ENCODE assay signal across 15 cellular contexts in genomic region chr16:9954181-9954580, GRCh38.
DNase-seq lines count a peak whose midpoint lies in the region; ATAC-seq, FAIRE-seq and TF ChIP-seq lines count a peak whose summit lies in the region.
"Had no signal": no experiment of that assay in that cellular context is flagged by ENCODE, and none has a peak within 500 bp of the region (broad histone marks: within the 10 kb centered on the region; RNA-seq: fewer than 3 reads in every experiment).

No MANE protein-coding gene starts in this region.

- H3K36me3 ChIP-seq in HepG2 (replicated peaks in 1 of 2; ENCODE audit: control insufficient read depth in 1 of 2, insufficient read depth in 2 of 2, low read length in 2 of 2) (no peaks in the 10 kb centered on the region), right lobe of liver (no peaks in the 10 kb centered on the region), GM12878 (ENCODE audit: control insufficient read depth in 2 of 2, insufficient read depth in 2 of 2, low read length in 1 of 2) (no peaks in the 10 kb centered on the region), left ventricle myocardium inferior (no peaks in the 10 kb centered on the region)

- TF ChIP-seq POLR2A in HepG2 (IDR thresholded peaks at IDR 0.05; ENCODE audit: insufficient read depth in 1 of 2, low read depth in 2 of 2, low read length in 2 of 2), result no peak
- no peak for TF ChIP-seq POLR2A in right lobe of liver (IDR thresholded peaks at IDR 0.05)
- TF ChIP-seq POLR2A in GM12878 (IDR thresholded peaks at IDR 0.05; ENCODE audit: low read depth, low read length), result no peak

- H3K27ac ChIP-seq in HepG2 (ENCODE audit: extremely low read length, insufficient read depth, low read length), result no peak overlapping the region
- H3K27ac ChIP-seq in right lobe of liver, result no peak overlapping the region
- no peak overlapping the region for H3K27ac ChIP-seq in GM12878 (ENCODE audit: control insufficient read depth, insufficient read depth)
- peak overlapping the region; percentile 12 for H3K27ac ChIP-seq in left ventricle myocardium inferior (replicated peaks)

- H3K27me3 ChIP-seq in HepG2 (ENCODE audit: control insufficient read depth in 1 of 2, insufficient read depth in 2 of 2, low read length in 2 of 2), result peaks cover 1 to 27% of the 10 kb centered on the region in 2 experiments; a peak in 3 of 5 replicates
- no peaks in the 10 kb centered on the region for H3K27me3 ChIP-seq in right lobe of liver
- H3K27me3 ChIP-seq in GM12878 (replicated peaks in 1 of 2; ENCODE audit: control insufficient read depth in 2 of 2, insufficient read depth in 2 of 2, low read length in 1 of 2), result no peaks in the 10 kb centered on the region
- peaks cover 59% of the 10 kb centered on the region for H3K27me3 ChIP-seq in left ventricle myocardium inferior (ENCODE audit: low read depth)

- in situ Hi-C loops in HepG2 (cut with HindIII; ENCODE audit: extremely low pct_ligation_motif_present, low pct_unique_long_range_greater_than_20kb), result no loop called here
- in situ Hi-C loops in GM12878 (cut with MboI), result no loop called here
- in situ Hi-C loops in GM13976 (cut with MboI; ENCODE audit: low sequenced_read_pairs, unreplicated experiment), result no loop called here

- RAD21 ChIA-PET in GM12878 (lab: Charles Lee; ENCODE audit: unreplicated experiment), result no interaction called here

- H3K4me3 ChIP-seq in HepG2 (replicated peaks in 1 of 3; ENCODE audit: insufficient read depth in 1 of 3, low read depth in 2 of 3, low read length in 3 of 3), result no peak overlapping the region
- H3K4me3 ChIP-seq in right lobe of liver, result no peak overlapping the region
- no peak overlapping the region for H3K4me3 ChIP-seq in GM12878
- H3K4me3 ChIP-seq in left ventricle myocardium inferior, result no peak overlapping the region

- intact Hi-C loops in HepG2 (cut with micrococcal nuclease; ENCODE audit: unreplicated experiment), result no loop called here
- intact Hi-C loops in right lobe of liver (cut with DNase I), result no loop called here
- intact Hi-C loops in GM12878 (cut with micrococcal nuclease; ENCODE audit: unreplicated experiment), result no loop called here
- intact Hi-C loops in left ventricle myocardium inferior (cut with micrococcal nuclease), result no loop called here

- POLR2A ChIA-PET in HepG2 (lab: Yijun Ruan, JAX), result no interaction called here
- POLR2A ChIA-PET in GM12878 (lab: Charles Lee), result interaction anchor here (1.4 kb wide), 1 partner anchor 21 kb away, joined by 3 read pairs; no protein-coding TSS in a partner anchor

- no peaks in the 10 kb centered on the region for H3K4me1 ChIP-seq in HepG2 (ENCODE audit: insufficient read depth, low read length)
- H3K4me1 ChIP-seq in right lobe of liver, result no peaks in the 10 kb centered on the region
- H3K4me1 ChIP-seq in GM12878 (ENCODE audit: control insufficient read depth, insufficient read depth, low read length), result no peaks in the 10 kb centered on the region
- H3K4me1 ChIP-seq in left ventricle myocardium inferior, result no peaks in the 10 kb centered on the region

- DNase-seq in HepG2 (ENCODE audit: low spot score) (no peak), right lobe of liver (no peak), GM12878 (ENCODE audit: low read depth, low spot score) (no peak), left ventricle myocardium inferior (no peak), NCI-H2107 (lab: John Stamatoyannopoulos, UW) (no peak), GM13976 (ENCODE audit: low spot score) (no peak)
- DNase-seq in stimulated activated CD4-positive, alpha-beta T cell treated with anti-CD3 and anti-CD28 coated beads, Interleukin-4, amount 100 ng/mL, for 24 hours, result no peak
- DNase-seq in activated CD4-positive, alpha-beta T cell treated with anti-CD3 and anti-CD28 coated beads, Interleukin-2, amount 50 U/mL, for 4 hours, result no peak
- DNase-seq: DND-41, NCI-H345, NCI-H524 treated with DMSO at 0.1 percent for 48 hours, PC-3, RPMI8226 had no signal

- H4K20me1 ChIP-seq in HepG2 (ENCODE audit: insufficient read depth, low read length) (no peaks in the 10 kb centered on the region), GM12878 (ENCODE audit: control insufficient read depth, insufficient read depth) (no peaks in the 10 kb centered on the region)

- TF ChIP-seq RAD21 in HepG2 (CRISPR knock-in tag; IDR thresholded peaks at IDR 0.05), result no peak
- TF ChIP-seq RAD21 in GM12878 (IDR thresholded peaks at IDR 0.05; ENCODE audit: insufficient read depth, low read depth, low read length), result no peak

- BruUV-seq in HepG2 (replicated peaks; lab: Mats Ljungman, UMichigan) (no TSS peak), GM12878 (replicated peaks; lab: Mats Ljungman, UMichigan) (no TSS peak)

- H3K4me2 ChIP-seq in HepG2 (ENCODE audit: low read depth, low read length) (no peak overlapping the region), GM12878 (ENCODE audit: control insufficient read depth, insufficient read depth) (no peak overlapping the region)

- H2AFZ ChIP-seq in HepG2 (ENCODE audit: low read length) (no peak overlapping the region), GM12878 (ENCODE audit: control insufficient read depth, low read depth, low read length) (no peak overlapping the region)

- no peak for TF ChIP-seq CTCF in HepG2 (CRISPR knock-in tag; IDR thresholded peaks at IDR 0.05)
- TF ChIP-seq CTCF in right lobe of liver (IDR thresholded peaks at IDR 0.05), result no peak
- TF ChIP-seq CTCF in GM12878 (IDR thresholded peaks at IDR 0.05 in 2 of 3, conservative IDR thresholded peaks at IDR 0.05 in 1 of 3; ENCODE audit: control insufficient read depth in 2 of 3, extremely low read depth in 1 of 3, insufficient read depth in 1 of 3, low read depth in 3 of 3, low read length in 3 of 3), result no peak
- no peak for TF ChIP-seq CTCF in left ventricle myocardium inferior (IDR thresholded peaks at IDR 0.05; ENCODE audit: borderline replicate concordance)
- TF ChIP-seq CTCF in GM13976 (IDR thresholded peaks at IDR 0.05; ENCODE audit: borderline replicate concordance, control extremely low read depth, extremely low read depth, insufficient read depth, missing control alignments), result no peak

- no peaks in the 10 kb centered on the region for H3K79me2 ChIP-seq in HepG2 (ENCODE audit: insufficient read depth, low read length)
- H3K79me2 ChIP-seq in GM12878 (ENCODE audit: control insufficient read depth, insufficient read depth, low read length), result no peaks in the 10 kb centered on the region

- FAIRE-seq in HepG2 (lab: Jason Lieb, UNC) (no peak), GM12878 (lab: Jason Lieb, UNC) (no peak)
- FAIRE-seq: A204.1, G401.6 had no signal

- TF ChIP-seq EP300 in HepG2 (IDR thresholded peaks at IDR 0.05; ENCODE audit: low read depth in 2 of 2, low read length in 2 of 2) (no peak), HepG2 (CRISPR knock-in tag; IDR thresholded peaks at IDR 0.05; ENCODE audit: borderline replicate concordance) (no peak), GM12878 (IDR thresholded peaks at IDR 0.05; ENCODE audit: borderline replicate concordance in 1 of 2, control insufficient read depth in 1 of 2, low read depth in 2 of 2, low read length in 2 of 2) (no peak)

- CTCF ChIA-PET in HepG2 (lab: Yijun Ruan, JAX; ENCODE audit: low intra/inter-chr PET ratio, low total read pairs) (no interaction called here), GM12878 (lab: Yijun Ruan, JAX) (no interaction called here)

- H3K9ac ChIP-seq in HepG2 (ENCODE audit: insufficient read depth, low read depth, low read length), result no peak overlapping the region
- H3K9ac ChIP-seq in GM12878 (ENCODE audit: control insufficient read depth, insufficient read depth, low read length), result no peak overlapping the region

- ATAC-seq in HepG2 (no peak), right lobe of liver (no peak), GM12878 (no peak)
- ATAC-seq: PC-3 had no signal

- no peaks in the 10 kb centered on the region for H3K9me3 ChIP-seq in HepG2 (ENCODE audit: low read length)
- H3K9me3 ChIP-seq in right lobe of liver, result no peaks in the 10 kb centered on the region
- H3K9me3 ChIP-seq in GM12878 (replicated peaks; ENCODE audit: control insufficient read depth, insufficient read depth, low read length), result no peaks in the 10 kb centered on the region
- no peaks in the 10 kb centered on the region for H3K9me3 ChIP-seq in left ventricle myocardium inferior (replicated peaks)

- WGBS in HepG2 (ENCODE audit: low lambda C conversion rate), result 15% methylated on average over 5 of the region's 5 CpGs
- 32% methylated on average over 5 of the region's 5 CpGs for WGBS in right lobe of liver (ENCODE audit: insufficient coverage, low coverage, low lambda C conversion rate, missing lambda C conversion rate)
- 45% methylated on average over 5 of the region's 5 CpGs for WGBS in GM12878 (ENCODE audit: insufficient coverage, insufficient replicate concordance, low lambda C conversion rate, missing lambda C conversion rate)

- SMC1A ChIA-PET in GM12878 (lab: Charles Lee; ENCODE audit: uncharacterized antibody, unreplicated experiment), result interaction anchor here (1.9 kb wide), 1 partner anchor 114 kb away, joined by 7 read pairs; no protein-coding TSS in a partner anchor

TF ChIP-seq in HepG2, 621 proteins besides CTCF, POLR2A, EP300 and RAD21:
- TF ChIP-seq CEBPB (IDR thresholded peaks at IDR 0.05; ENCODE audit: borderline replicate concordance, low read depth, low read length) (peak; percentile 45; the same call in 1 of the 2 replicates), ONECUT2 (CRISPR knock-in tag; IDR thresholded peaks at IDR 0.05) (no peak), ATF7 (IDR thresholded peaks at IDR 0.05) (peak; percentile 9; the same call in 1 of the 2 replicates), ATF7 (CRISPR knock-in tag; IDR thresholded peaks at IDR 0.05) (no peak), TOPORS (CRISPR knock-in tag; IDR thresholded peaks at IDR 0.05) (no peak)

TF ChIP-seq in GM12878, 131 proteins besides CTCF, POLR2A, EP300 and RAD21:
- TF ChIP-seq MEF2B (IDR thresholded peaks at IDR 0.05; ENCODE audit: partially characterized antibody, poor library complexity, severe bottlenecking) (peak; percentile 17), HDAC2 (IDR thresholded peaks at IDR 0.05) (no peak), PML (IDR thresholded peaks at IDR 0.05; ENCODE audit: low read length) (no peak), SPI1 (IDR thresholded peaks at IDR 0.05; ENCODE audit: borderline replicate concordance, insufficient read depth, low read depth, low read length) (peak; percentile 80)

Comparison
In these comparisons a context has a peak if more than half of its experiments do, and no peak if none do; other contexts are left out.
1. Of the 75 proteins assayed by ChIP-seq in both HepG2 and GM12878: peak only in HepG2: CEBPB; only in GM12878: none; in both: none; in neither: 73; mixed calls (peak in some experiments, not most) for 1.